Comparison of ENCODE assay signal across 18 cellular contexts in the genomic region with DNA sequence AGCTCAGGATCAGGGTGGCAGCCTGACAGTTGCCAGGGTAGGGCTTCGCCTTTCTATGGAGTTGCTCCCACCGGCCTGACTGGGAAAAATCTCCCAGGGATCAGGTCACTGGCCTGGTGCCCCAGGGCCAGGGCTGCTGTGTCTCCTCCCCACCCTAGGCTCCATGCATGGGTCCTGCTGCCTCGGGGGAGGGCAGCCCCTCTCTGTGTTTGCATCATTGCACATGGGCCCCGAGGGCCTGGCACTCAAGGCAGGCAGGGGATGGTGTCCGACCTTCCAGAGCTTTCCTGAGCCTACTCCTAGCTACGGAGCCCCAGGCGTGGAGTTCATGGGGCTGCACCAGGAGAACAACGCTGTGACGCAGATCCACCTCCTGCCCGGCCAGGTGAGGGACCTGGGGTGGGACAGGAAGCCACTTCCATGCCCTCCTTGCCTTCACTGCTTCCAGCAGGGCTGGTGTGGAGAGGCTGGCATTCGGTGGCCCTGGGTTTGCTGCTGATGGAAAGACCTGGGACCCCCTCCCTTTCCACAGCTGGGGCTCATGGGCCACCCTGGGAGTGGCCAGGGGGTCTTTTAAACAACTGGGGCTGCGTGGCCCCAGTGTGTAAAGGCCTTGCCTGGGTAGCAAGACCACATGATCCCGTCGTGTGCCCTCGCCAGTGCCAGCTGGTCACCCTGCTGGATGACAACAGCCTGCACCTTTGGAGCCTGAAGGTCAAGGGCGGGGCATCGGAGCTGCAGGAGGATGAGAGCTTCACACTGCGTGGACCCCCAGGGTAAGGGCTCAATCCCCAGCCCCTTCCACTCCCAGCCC. TPM values are rescaled to one million over a fixed set of nuclear protein-coding genes. Genes with fewer than 3 reads are reported as not detected.
A peak's percentile ranks its signal among the peaks of the same experiment; 100 is the strongest.
DNase-seq lines count a peak whose midpoint lies in the region; ATAC-seq and TF ChIP-seq lines count a peak whose summit lies in the region.
"Had no signal": no experiment of that assay in that cellular context is flagged by ENCODE, and none has a peak within 500 bp of the region (broad histone marks: within the 10 kb centered on the region; RNA-seq: fewer than 3 reads in every experiment).

No MANE protein-coding gene starts in this region.

- H3K4me1 ChIP-seq in right cardiac atrium (ENCODE audit: control insufficient read depth, insufficient read depth, low read length) = peaks cover 2% of the 10 kb centered on the region
- H3K4me1 ChIP-seq in right atrium auricular region = peaks cover 0 to 15% of the 10 kb centered on the region in 2 donors
- peaks cover 26% of the 10 kb centered on the region for H3K4me1 ChIP-seq in hepatocyte (ENCODE audit: insufficient read depth)
- peaks cover 2 to 9% of the 10 kb centered on the region in 2 donors for H3K4me1 ChIP-seq in neuronal stem cell (ENCODE audit: control insufficient read depth in 2 of 2, insufficient read depth in 1 of 2, low read depth in 1 of 2, low read length in 2 of 2)
- no peaks in the 10 kb centered on the region for H3K4me1 ChIP-seq in naive thymus-derived CD4-positive, alpha-beta T cell (ENCODE audit: control insufficient read depth in 2 of 2, insufficient read depth in 2 of 2, low read length in 2 of 2)

- no peaks in the 10 kb centered on the region for H3K27me3 Mint-ChIP-seq in naive thymus-derived CD4-positive, alpha-beta T cell
- H3K27me3 Mint-ChIP-seq: activated naive CD8-positive, alpha-beta T cell treated with anti-CD3 and anti-CD28 coated beads for 36 hours; CD4-positive, alpha-beta memory T cell had no signal

- peak overlapping the region; percentile 22 for H2BK12ac ChIP-seq in neuronal stem cell (ENCODE audit: low read length)

- H3K27ac Mint-ChIP-seq in naive thymus-derived CD4-positive, alpha-beta T cell = no peak overlapping the region
- H3K27ac Mint-ChIP-seq: activated naive CD8-positive, alpha-beta T cell treated with anti-CD3 and anti-CD28 coated beads for 36 hours; activated T-helper 1 cell treated with anti-CD3 and anti-CD28 coated beads, Interleukin-12 subunit alpha, Interleukin-12 subunit beta, Interleukin-2, Interleukin-4 antibody, amounts not matched to agents 30 ng/mL and 10 ng/mL and 1 ng/mL, durations not matched to agents 14 hours and 24 hours and 36 hours; CD4-positive, alpha-beta memory T cell had no signal

- H2BK5ac ChIP-seq in neuronal stem cell (ENCODE audit: low read length) = no peak overlapping the region

- H2AFZ ChIP-seq in hepatocyte (no peak overlapping the region), neuronal stem cell (ENCODE audit: low read length) (no peak overlapping the region)

- intact Hi-C loops in right cardiac atrium (cut with DNase I) = no loop called here
- intact Hi-C loops in naive thymus-derived CD4-positive, alpha-beta T cell (cut with micrococcal nuclease) = no loop called here

- H3K79me2 ChIP-seq in hepatocyte = peaks cover 21% of the 10 kb centered on the region

- H3K9me3 ChIP-seq in right cardiac atrium (ENCODE audit: control insufficient read depth, low read length) (no peaks in the 10 kb centered on the region), right atrium auricular region (no peaks in the 10 kb centered on the region), hepatocyte (ENCODE audit: low read depth) (no peaks in the 10 kb centered on the region), neuronal stem cell (replicated peaks in 1 of 2; ENCODE audit: control insufficient read depth in 2 of 2, insufficient read depth in 1 of 2, low read depth in 1 of 2, low read length in 2 of 2) (no peaks in the 10 kb centered on the region)
- no peaks in the 10 kb centered on the region for H3K9me3 ChIP-seq in naive thymus-derived CD4-positive, alpha-beta T cell (ENCODE audit: control insufficient read depth in 2 of 3, low read length in 3 of 3)
- H3K9me3 ChIP-seq: esophagus muscularis mucosa, SJCRH30, tibial artery had no signal

- H3K4me3 ChIP-seq in right cardiac atrium (ENCODE audit: low read length) = no peak overlapping the region
- H3K4me3 ChIP-seq in right atrium auricular region = no peak overlapping the region
- H3K4me3 ChIP-seq in hepatocyte = no peak overlapping the region
- no peak overlapping the region for H3K4me3 ChIP-seq in neuronal stem cell (ENCODE audit: low read length in 2 of 2)
- H3K4me3 ChIP-seq in naive thymus-derived CD4-positive, alpha-beta T cell (ENCODE audit: low read length) = no peak overlapping the region
- H3K4me3 ChIP-seq: esophagus muscularis mucosa, lung, SJCRH30, tibial artery had no signal

- H4K91ac ChIP-seq in neuronal stem cell (ENCODE audit: low read depth, low read length, poor library complexity) = no peak overlapping the region

- H3K4me2 ChIP-seq in hepatocyte = peak overlapping the region; percentile 52
- no peak overlapping the region for H3K4me2 ChIP-seq in neuronal stem cell (ENCODE audit: insufficient read depth, low read length, poor library complexity, severe bottlenecking)

- no peak overlapping the region for H4K8ac ChIP-seq in neuronal stem cell (ENCODE audit: low read depth, low read length)

- H3K36me3 Mint-ChIP-seq in naive thymus-derived CD4-positive, alpha-beta T cell = peaks cover 0 to 10% (median 0%) of the 10 kb centered on the region in 5 donors
- H3K36me3 Mint-ChIP-seq: activated naive CD8-positive, alpha-beta T cell treated with anti-CD3 and anti-CD28 coated beads for 36 hours had no signal

- peak overlapping the region; percentile 82 for H3K14ac ChIP-seq in neuronal stem cell (ENCODE audit: low read length)

- peak overlapping the region; percentile 3 for H3K4ac ChIP-seq in neuronal stem cell (ENCODE audit: low read length)

- no peak overlapping the region for H3K9ac ChIP-seq in neuronal stem cell (ENCODE audit: low read depth, low read length, poor library complexity)

- no peak overlapping the region for H3K4me3 Mint-ChIP-seq in naive thymus-derived CD4-positive, alpha-beta T cell
- H3K4me3 Mint-ChIP-seq: activated naive CD8-positive, alpha-beta T cell treated with anti-CD3 and anti-CD28 coated beads for 36 hours; activated T-helper 1 cell treated with anti-CD3 and anti-CD28 coated beads, Interleukin-12 subunit alpha, Interleukin-12 subunit beta, Interleukin-2, Interleukin-4 antibody, amounts not matched to agents 30 ng/mL and 10 ng/mL and 1 ng/mL, durations not matched to agents 14 hours and 24 hours and 36 hours; CD4-positive, alpha-beta memory T cell had no signal

- H3K9me3 Mint-ChIP-seq in naive thymus-derived CD4-positive, alpha-beta T cell = no peaks in the 10 kb centered on the region
- H3K9me3 Mint-ChIP-seq: activated naive CD8-positive, alpha-beta T cell treated with anti-CD3 and anti-CD28 coated beads for 36 hours; activated T-helper 1 cell treated with anti-CD3 and anti-CD28 coated beads, Interleukin-12 subunit alpha, Interleukin-12 subunit beta, Interleukin-2, Interleukin-4 antibody, amounts not matched to agents 30 ng/mL and 10 ng/mL and 1 ng/mL, durations not matched to agents 14 hours and 24 hours and 36 hours; nephron had no signal

- H2BK120ac ChIP-seq in neuronal stem cell (ENCODE audit: low read depth, low read length) = no peak overlapping the region

- no peaks in the 10 kb centered on the region for H3K4me1 Mint-ChIP-seq in naive thymus-derived CD4-positive, alpha-beta T cell
- H3K4me1 Mint-ChIP-seq: activated naive CD8-positive, alpha-beta T cell treated with anti-CD3 and anti-CD28 coated beads for 36 hours; CD4-positive, alpha-beta memory T cell had no signal

- peak; percentile 9 to 15 for ATAC-seq in right cardiac atrium
- no peak for ATAC-seq in naive thymus-derived CD4-positive, alpha-beta T cell

- H3K36me3 ChIP-seq in right atrium auricular region (peaks cover 2% of the 10 kb centered on the region), hepatocyte (replicated peaks; ENCODE audit: insufficient read depth, low read depth) (no peaks in the 10 kb centered on the region), neuronal stem cell (replicated peaks in 1 of 2; ENCODE audit: control insufficient read depth in 2 of 2, insufficient read depth in 2 of 2, low read length in 2 of 2) (no peaks in the 10 kb centered on the region)
- H3K36me3 ChIP-seq in naive thymus-derived CD4-positive, alpha-beta T cell (ENCODE audit: control insufficient read depth in 2 of 3, insufficient read depth in 3 of 3, low read length in 3 of 3) = peaks cover 0 to 22% (median 0%) of the 10 kb centered on the region in 3 experiments
- H3K36me3 ChIP-seq: SJCRH30 had no signal

- WGBS in right cardiac atrium = 89% methylated on average over 18 of the region's 18 CpGs
- 88% methylated on average over 18 of the region's 18 CpGs for WGBS in hepatocyte (ENCODE audit: low lambda C conversion rate, missing lambda C conversion rate)
- WGBS in neuronal stem cell (ENCODE audit: extremely low coverage in 2 of 2, insufficient read length in 2 of 2, insufficient replicate concordance in 1 of 2), 2 donors = no CpG with 5 or more reads among the region's 18 CpGs

- no peak overlapping the region for H2BK15ac ChIP-seq in neuronal stem cell (ENCODE audit: low read length)

- peaks cover 5% of the 10 kb centered on the region for H3K79me1 ChIP-seq in neuronal stem cell (ENCODE audit: low read depth, low read length)

- peak overlapping the region; percentile 48 for H3K18ac ChIP-seq in neuronal stem cell (ENCODE audit: low read length)

- H4K20me1 ChIP-seq in hepatocyte (ENCODE audit: insufficient read depth, poor library complexity, severe bottlenecking) = no peaks in the 10 kb centered on the region

- peak overlapping the region; percentile 65 for H3K23ac ChIP-seq in neuronal stem cell (ENCODE audit: low read depth, low read length, poor library complexity)

- H3K9me2 ChIP-seq in hepatocyte (replicated peaks; ENCODE audit: insufficient read depth) = no peaks in the 10 kb centered on the region

- H3K27me3 ChIP-seq in right cardiac atrium (ENCODE audit: control insufficient read depth, insufficient read depth) (no peaks in the 10 kb centered on the region), right atrium auricular region (no peaks in the 10 kb centered on the region), hepatocyte (no peaks in the 10 kb centered on the region), neuronal stem cell (ENCODE audit: control insufficient read depth in 3 of 3, insufficient read depth in 3 of 3, low read depth in 1 of 3, low read length in 3 of 3) (no peaks in the 10 kb centered on the region)
- no peaks in the 10 kb centered on the region for H3K27me3 ChIP-seq in naive thymus-derived CD4-positive, alpha-beta T cell (ENCODE audit: control insufficient read depth in 2 of 2, insufficient read depth in 2 of 2, low read length in 2 of 2)
- H3K27me3 ChIP-seq: esophagus muscularis mucosa, tibial artery had no signal

- DNase-seq in right cardiac atrium (peak in 2 of 3 donors; percentile 32 to 33), right atrium auricular region (ENCODE audit: low spot score) (no peak), hepatocyte (ENCODE audit: low spot score) (no peak), neuronal stem cell (ENCODE audit: low spot score) (no peak), NCI-H446 treated with DMSO at 0.1 percent for 48 hours (lab: John Stamatoyannopoulos, UW) (no peak), DMS153 treated with DMSO at 0.1 percent for 48 hours (lab: John Stamatoyannopoulos, UW; ENCODE audit: unreplicated experiment) (no peak), NCI-H82 (lab: John Stamatoyannopoulos, UW) (no peak)
- no peak for DNase-seq in naive thymus-derived CD4-positive, alpha-beta T cell
- DNase-seq: activated CD8-positive, alpha-beta memory T cell treated with anti-CD3 and anti-CD28 coated beads for 24 hours; activated naive CD8-positive, alpha-beta T cell treated with anti-CD3 and anti-CD28 coated beads for 36 hours; CD4-positive, alpha-beta memory T cell; NCI-H2029; tibial artery had no signal

- CTCF ChIA-PET in naive thymus-derived CD4-positive, alpha-beta T cell (lab: Charles Lee) = no interaction called here

- POLR2A ChIA-PET in naive thymus-derived CD4-positive, alpha-beta T cell (lab: Charles Lee) = no interaction called here

- peak overlapping the region; percentile 92 for H2AK5ac ChIP-seq in neuronal stem cell (ENCODE audit: low read depth, low read length)

- TF ChIP-seq CTCF in right atrium auricular region (IDR thresholded peaks at IDR 0.05) = no peak
- no peak for TF ChIP-seq CTCF in hepatocyte (IDR thresholded peaks at IDR 0.05; ENCODE audit: poor library complexity)

- no peak overlapping the region for H3K27ac ChIP-seq in right cardiac atrium (ENCODE audit: low read length)
- no peak overlapping the region for H3K27ac ChIP-seq in right atrium auricular region
- H3K27ac ChIP-seq in hepatocyte = peak overlapping the region; percentile 80
- H3K27ac ChIP-seq in neuronal stem cell (replicated peaks; ENCODE audit: low read length) = no peak overlapping the region
- no peak overlapping the region for H3K27ac ChIP-seq in naive thymus-derived CD4-positive, alpha-beta T cell (ENCODE audit: low read depth, low read length)
- H3K27ac ChIP-seq: esophagus muscularis mucosa, SJCRH30, tibial artery had no signal

RNA-seq across cellular contexts. Expression of gene MYO15B, which starts 29.5 kb away (rescaled TPM):
- total RNA-seq in right cardiac atrium = 100 to 1,000 TPM in 1 of 4 donors, 10 to 100 TPM in 3; 75.8 to 131 (median 93.4) TPM
- polyA plus RNA-seq in right cardiac atrium = 70.9 TPM
- total RNA-seq in right atrium auricular region = 10 to 100 TPM; 29.3 to 34.3 TPM
- 99.8 and 153 TPM in 2 replicates for total RNA-seq in hepatocyte
- 124 and 132 TPM in 2 replicates for polyA plus RNA-seq in hepatocyte
- polyA plus RNA-seq in neuronal stem cell (2013, experiment 1 of 2) = 8.5 TPM
- polyA plus RNA-seq in neuronal stem cell (2013, experiment 2 of 2) = 8.9 TPM
- total RNA-seq in naive thymus-derived CD4-positive, alpha-beta T cell = 100 to 1,000 TPM in 4 of 5 experiments, 10 to 100 TPM in 1; 72.2 to 461 (median 304) TPM
- polyA plus RNA-seq in naive thymus-derived CD4-positive, alpha-beta T cell = 1 to 10 TPM; 1.2 to 2.3 TPM

RNA-seq across cellular contexts. Expression of gene LLGL2, which starts 32.6 kb away (rescaled TPM):
- total RNA-seq in right cardiac atrium (10 to 100 TPM in 1 of 4 donors, 1 to 10 TPM in 3; 5.7 to 10.4 (median 7.6) TPM), right atrium auricular region (1 to 10 TPM; 4.1 to 8.5 TPM), hepatocyte (60.9 and 81.8 TPM in 2 replicates)
- polyA plus RNA-seq in right cardiac atrium (8.6 TPM), hepatocyte (154 and 194 TPM in 2 replicates)
- 25.2 TPM for polyA plus RNA-seq in neuronal stem cell (2013, experiment 1 of 2)
- polyA plus RNA-seq in neuronal stem cell (2013, experiment 2 of 2) = 26.4 TPM
- 10 to 100 TPM; 22.4 to 55.7 (median 33.7) TPM for total RNA-seq in naive thymus-derived CD4-positive, alpha-beta T cell
- polyA plus RNA-seq in naive thymus-derived CD4-positive, alpha-beta T cell = 10 to 100 TPM in 1 of 2 donors, 1 to 10 TPM in 1; 9.2 to 12.8 TPM
- total RNA-seq: SJCRH30 had no signal

RNA-seq across cellular contexts. Expression of gene TSEN54, which starts 41.7 kb away (rescaled TPM):
- total RNA-seq in right cardiac atrium (1 to 10 TPM; 5.9 to 7.1 (median 6.8) TPM), right atrium auricular region (10 to 100 TPM in 1 of 2 donors, 1 to 10 TPM in 1; 9.6 to 13.8 TPM), hepatocyte (30.4 and 42.5 TPM in 2 replicates)
- polyA plus RNA-seq in right cardiac atrium (9.6 TPM), hepatocyte (46.3 and 52.3 TPM in 2 replicates)
- 21.2 TPM for polyA plus RNA-seq in neuronal stem cell (2013, experiment 1 of 2)
- 24.0 TPM for polyA plus RNA-seq in neuronal stem cell (2013, experiment 2 of 2)
- 10 to 100 TPM; 36.2 to 62.9 (median 56.0) TPM for total RNA-seq in naive thymus-derived CD4-positive, alpha-beta T cell
- 10 to 100 TPM; 64.6 to 85.0 TPM for polyA plus RNA-seq in naive thymus-derived CD4-positive, alpha-beta T cell

RNA-seq across cellular contexts. Expression of gene CASKIN2, which starts 42.7 kb away (rescaled TPM):
- total RNA-seq in right cardiac atrium (10 to 100 TPM; 38.0 to 50.4 (median 46.4) TPM), right atrium auricular region (10 to 100 TPM; 18.3 to 28.7 TPM), hepatocyte (5.3 and 9.8 TPM in 2 replicates)
- polyA plus RNA-seq in right cardiac atrium (25.9 TPM), hepatocyte (14.5 and 16.2 TPM in 2 replicates)
- 7.5 TPM for polyA plus RNA-seq in neuronal stem cell (2013, experiment 1 of 2)
- 7.9 TPM for polyA plus RNA-seq in neuronal stem cell (2013, experiment 2 of 2)
- total RNA-seq in naive thymus-derived CD4-positive, alpha-beta T cell = 1 to 10 TPM in 2 of 5 experiments, under 1 TPM in 3; 0.22 to 1.2 (median 0.92) TPM
- polyA plus RNA-seq in naive thymus-derived CD4-positive, alpha-beta T cell = under 1 TPM in 1 of 2 donors, not detected in 1; 0.28 TPM
- polyA plus RNA-seq: CD4-positive, alpha-beta memory T cell had no signal

Comparison
In these comparisons a context has a peak if more than half of its experiments do, and no peak if none do; other contexts are left out.
1. DNase-seq: peak in right cardiac atrium (2 of 3); none in right atrium auricular region (single experiment), hepatocyte (single experiment), neuronal stem cell (single experiment), naive thymus-derived CD4-positive, alpha-beta T cell (0 of 9), NCI-H446 treated with DMSO at 0.1 percent for 48 hours (single experiment), DMS153 treated with DMSO at 0.1 percent for 48 hours (single experiment) and NCI-H82 (single experiment).